ENCODE assay signal across 1 cellular context in the genomic region with DNA sequence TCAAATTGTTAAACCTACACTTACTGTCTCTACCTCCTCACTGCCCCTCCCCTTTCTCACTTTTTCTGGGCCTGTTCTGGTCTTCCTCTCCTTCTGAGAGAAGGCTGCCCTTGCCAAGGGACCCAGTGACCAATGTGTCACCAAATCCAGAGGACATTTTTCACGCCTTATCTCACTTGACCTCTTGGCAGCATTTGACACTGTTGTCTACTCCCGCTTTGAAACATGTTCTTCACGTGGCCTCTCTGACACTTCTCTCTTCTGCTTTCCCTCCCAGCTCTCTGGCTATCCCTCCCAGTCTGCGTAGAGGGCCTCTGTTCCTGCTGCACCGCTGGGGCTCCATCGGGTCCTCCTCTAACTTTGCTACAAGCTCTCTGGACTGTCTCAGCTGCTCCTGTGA.
TF ChIP-seq lines count a peak whose summit lies in the region.

No MANE protein-coding gene starts in this region.

TF ChIP-seq in GM23338, 12 proteins besides CTCF, POLR2A, EP300 and RAD21 (continued from another document):
- TF ChIP-seq ZNF462 (CRISPR knock-in tag; IDR thresholded peaks at IDR 0.05) (no peak), EZH2 (IDR thresholded peaks at IDR 0.05; ENCODE audit: low read depth, unreplicated experiment) (no peak), NANOG (IDR thresholded peaks at IDR 0.05; ENCODE audit: borderline replicate concordance) (no peak), ZNF114 (CRISPR knock-in tag; IDR thresholded peaks at IDR 0.05) (no peak), JUNB (IDR thresholded peaks at IDR 0.05; ENCODE audit: unreplicated experiment) (no peak), STAT1 (IDR thresholded peaks at IDR 0.05; ENCODE audit: unreplicated experiment) (no peak)
- TF ChIP-seq, protein P1, sequence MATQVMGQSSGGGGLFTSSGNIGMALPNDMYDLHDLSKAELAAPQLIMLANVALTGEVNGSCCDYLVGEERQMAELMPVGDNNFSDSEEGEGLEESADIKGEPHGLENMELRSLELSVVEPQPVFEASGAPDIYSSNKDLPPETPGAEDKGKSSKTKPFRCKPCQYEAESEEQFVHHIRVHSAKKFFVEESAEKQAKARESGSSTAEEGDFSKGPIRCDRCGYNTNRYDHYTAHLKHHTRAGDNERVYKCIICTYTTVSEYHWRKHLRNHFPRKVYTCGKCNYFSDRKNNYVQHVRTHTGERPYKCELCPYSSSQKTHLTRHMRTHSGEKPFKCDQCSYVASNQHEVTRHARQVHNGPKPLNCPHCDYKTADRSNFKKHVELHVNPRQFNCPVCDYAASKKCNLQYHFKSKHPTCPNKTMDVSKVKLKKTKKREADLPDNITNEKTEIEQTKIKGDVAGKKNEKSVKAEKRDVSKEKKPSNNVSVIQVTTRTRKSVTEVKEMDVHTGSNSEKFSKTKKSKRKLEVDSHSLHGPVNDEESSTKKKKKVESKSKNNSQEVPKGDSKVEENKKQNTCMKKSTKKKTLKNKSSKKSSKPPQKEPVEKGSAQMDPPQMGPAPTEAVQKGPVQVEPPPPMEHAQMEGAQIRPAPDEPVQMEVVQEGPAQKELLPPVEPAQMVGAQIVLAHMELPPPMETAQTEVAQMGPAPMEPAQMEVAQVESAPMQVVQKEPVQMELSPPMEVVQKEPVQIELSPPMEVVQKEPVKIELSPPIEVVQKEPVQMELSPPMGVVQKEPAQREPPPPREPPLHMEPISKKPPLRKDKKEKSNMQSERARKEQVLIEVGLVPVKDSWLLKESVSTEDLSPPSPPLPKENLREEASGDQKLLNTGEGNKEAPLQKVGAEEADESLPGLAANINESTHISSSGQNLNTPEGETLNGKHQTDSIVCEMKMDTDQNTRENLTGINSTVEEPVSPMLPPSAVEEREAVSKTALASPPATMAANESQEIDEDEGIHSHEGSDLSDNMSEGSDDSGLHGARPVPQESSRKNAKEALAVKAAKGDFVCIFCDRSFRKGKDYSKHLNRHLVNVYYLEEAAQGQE (IDR thresholded peaks at IDR 0.05; ENCODE audit: unreplicated experiment), result no peak
- TF ChIP-seq, protein P2, sequence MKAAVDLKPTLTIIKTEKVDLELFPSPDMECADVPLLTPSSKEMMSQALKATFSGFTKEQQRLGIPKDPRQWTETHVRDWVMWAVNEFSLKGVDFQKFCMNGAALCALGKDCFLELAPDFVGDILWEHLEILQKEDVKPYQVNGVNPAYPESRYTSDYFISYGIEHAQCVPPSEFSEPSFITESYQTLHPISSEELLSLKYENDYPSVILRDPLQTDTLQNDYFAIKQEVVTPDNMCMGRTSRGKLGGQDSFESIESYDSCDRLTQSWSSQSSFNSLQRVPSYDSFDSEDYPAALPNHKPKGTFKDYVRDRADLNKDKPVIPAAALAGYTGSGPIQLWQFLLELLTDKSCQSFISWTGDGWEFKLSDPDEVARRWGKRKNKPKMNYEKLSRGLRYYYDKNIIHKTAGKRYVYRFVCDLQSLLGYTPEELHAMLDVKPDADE (IDR thresholded peaks at IDR 0.05), result no peak
